In the genomic region with DNA sequence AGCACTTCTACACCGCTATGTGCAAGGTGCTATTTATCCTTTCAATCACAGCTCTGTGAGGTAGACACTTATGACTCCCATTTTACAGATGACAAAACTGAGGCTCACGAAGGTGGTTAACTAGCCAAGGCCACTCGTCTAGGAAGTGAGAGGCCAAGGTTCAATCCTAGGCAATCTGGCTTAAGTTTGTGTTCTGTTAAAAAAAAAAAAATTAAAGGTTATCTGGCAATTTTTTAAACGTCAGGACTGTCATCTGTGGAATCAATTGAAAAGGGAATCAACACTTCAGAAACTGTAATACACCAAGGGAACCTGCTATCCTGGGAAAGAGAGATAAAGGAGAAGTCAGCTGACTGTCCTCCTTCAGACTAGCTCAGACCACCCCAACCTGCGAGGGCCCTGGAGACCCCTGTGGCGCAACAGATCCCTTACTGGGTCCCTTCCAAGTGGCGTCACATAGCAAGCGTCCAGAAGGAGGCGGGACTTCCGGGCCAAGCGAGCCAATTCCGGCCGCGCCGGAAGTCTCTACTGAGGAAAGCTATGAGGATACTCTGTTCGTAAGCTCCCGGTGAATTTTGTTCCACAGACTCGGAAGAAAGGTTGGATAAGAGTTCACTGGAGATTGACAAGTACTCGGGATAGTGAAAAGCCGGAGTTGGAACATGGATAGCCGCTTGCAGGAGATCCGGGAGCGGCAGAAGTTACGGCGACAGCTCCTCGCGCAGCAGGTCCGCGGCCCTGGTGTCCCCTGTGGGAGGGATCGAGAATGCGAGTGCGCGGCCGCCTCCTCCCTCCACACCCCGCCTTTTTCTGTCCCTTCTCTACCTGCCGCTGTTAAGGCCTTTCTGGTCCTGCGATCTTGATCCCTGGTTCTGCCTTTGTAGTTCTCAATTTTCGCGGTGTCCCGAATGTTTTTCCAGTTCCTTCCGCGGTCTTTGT, we compare ENCODE assay signal across 8 cellular contexts. TPM values are rescaled to one million over a fixed set of nuclear protein-coding genes. Genes with fewer than 3 reads are reported as not detected.
A peak's percentile ranks its signal among the peaks of the same experiment; 100 is the strongest.
DNase-seq lines count a peak whose midpoint lies in the region; ATAC-seq and TF ChIP-seq lines count a peak whose summit lies in the region.

METTL14 (plus strand) TSS at position 520 of the 939 bp plus-strand sequence; CDS start at position 663, 143 bp downstream.

- peak within 1 kb of the TSS; percentile 87 for H3K27ac Mint-ChIP-seq in activated CD4-positive, alpha-beta T cell treated with anti-CD3 and anti-CD28 coated beads, Interleukin-2, amount 10 ng/mL, durations not matched to agents 7 days and 5 days
- H3K27ac Mint-ChIP-seq in dendritic cell treated with granulocyte-macrophage colony-stimulating factor and Interleukin-4, amounts not matched to agents 40 ng/mL and 50 ng/mL, for 4 days = peak within 1 kb of the TSS; percentile 90

- POLR2A ChIA-PET in BJ (lab: Charles Lee) = interaction anchor here (0.6 kb wide), 2 partner anchors 91 to 116 kb away, joined by 3 to 5 read pairs; no protein-coding TSS in a partner anchor
- POLR2A ChIA-PET in activated CD4-positive, alpha-beta T cell treated with anti-CD3 and anti-CD28 coated beads, Interleukin-2, amount 10 ng/mL, durations not matched to agents 7 days and 5 days (lab: Charles Lee) = interaction anchor here (0.5 kb wide), 1 partner anchor 13 kb away, joined by 7 read pairs; no protein-coding TSS in a partner anchor

- ATAC-seq in HG03442 (IDR thresholded peaks at IDR 0.05; ENCODE audit: unreplicated experiment) = peak; percentile 99
- peak; percentile 96 for ATAC-seq in left lobe of liver

- no peaks in the 10 kb centered on the region; the same call in 1 of the 2 replicates for H3K36me3 ChIP-seq in BJ (ENCODE audit: control insufficient read depth, insufficient read depth, low read length)

- TF ChIP-seq CTCF in BJ (IDR thresholded peaks at IDR 0.05; ENCODE audit: insufficient read depth, low read depth, low read length) = no peak

- H3K4me3 ChIP-seq in BJ (ENCODE audit: low read depth, low read length) = peak within 1 kb of the TSS; percentile 79

- CTCF ChIA-PET in BJ (lab: Yijun Ruan, JAX) = interaction anchor here (0.7 to 1.2 kb wide), 3 partner anchors 8 to 377 kb away, joined by 3 read pairs; no protein-coding TSS in a partner anchor
- CTCF ChIA-PET in activated CD4-positive, alpha-beta T cell treated with anti-CD3 and anti-CD28 coated beads, Interleukin-2, amount 10 ng/mL, durations not matched to agents 7 days and 5 days (lab: Charles Lee) = interaction anchor here (0.8 kb wide), 1 partner anchor 9 kb away, joined by 7 read pairs; no protein-coding TSS in a partner anchor

- peaks cover 36% of the 10 kb centered on the region for H3K4me1 Mint-ChIP-seq in activated CD4-positive, alpha-beta T cell treated with anti-CD3 and anti-CD28 coated beads, Interleukin-2, amount 10 ng/mL, durations not matched to agents 7 days and 5 days
- no peaks in the 10 kb centered on the region for H3K4me1 Mint-ChIP-seq in dendritic cell treated with granulocyte-macrophage colony-stimulating factor and Interleukin-4, amounts not matched to agents 40 ng/mL and 50 ng/mL, for 4 days (ENCODE audit: low read depth)

- no peaks in the 10 kb centered on the region for H3K9me3 Mint-ChIP-seq in activated CD4-positive, alpha-beta T cell treated with anti-CD3 and anti-CD28 coated beads, Interleukin-2, amount 10 ng/mL, durations not matched to agents 7 days and 5 days
- no peaks in the 10 kb centered on the region for H3K9me3 Mint-ChIP-seq in dendritic cell treated with granulocyte-macrophage colony-stimulating factor and Interleukin-4, amounts not matched to agents 40 ng/mL and 50 ng/mL, for 4 days

- intact Hi-C loops in dendritic cell treated with granulocyte-macrophage colony-stimulating factor and Interleukin-4, amounts not matched to agents 40 ng/mL and 50 ng/mL, for 4 days (cut with micrococcal nuclease) = loop anchor here (1.0 to 5.0 kb wide), 3 partner anchors 94 to 408 kb away; no protein-coding TSS in a partner anchor

- peaks cover 4% of the 10 kb centered on the region for H3K27me3 Mint-ChIP-seq in activated CD4-positive, alpha-beta T cell treated with anti-CD3 and anti-CD28 coated beads, Interleukin-2, amount 10 ng/mL, durations not matched to agents 7 days and 5 days
- peaks cover 2% of the 10 kb centered on the region for H3K27me3 Mint-ChIP-seq in dendritic cell treated with granulocyte-macrophage colony-stimulating factor and Interleukin-4, amounts not matched to agents 40 ng/mL and 50 ng/mL, for 4 days

- no peaks in the 10 kb centered on the region for H3K27me3 ChIP-seq in BJ (ENCODE audit: control insufficient read depth, insufficient read depth, low read length)

- DNase-seq in BJ (ENCODE audit: low read depth) (peak; percentile 56), GM19238 (ENCODE audit: insufficient read length, low spot score) (peak; percentile 68), NCI-H524 (lab: John Stamatoyannopoulos, UW) (peak; percentile 76 to 81), left lobe of liver (ENCODE audit: low spot score) (peak; percentile 93)
- peak; percentile 89 for DNase-seq in activated CD4-positive, alpha-beta T cell treated with anti-CD3 and anti-CD28 coated beads, Interleukin-2, amount 10 ng/mL, durations not matched to agents 7 days and 5 days
- peak; percentile 75 for DNase-seq in stimulated activated CD4-positive, alpha-beta T cell treated with anti-CD3 and anti-CD28 coated beads, Interleukin-2, amount 100 ng/mL, for 4 hours (ENCODE audit: low read depth)

- peak within 1 kb of the TSS; percentile 86 for H3K4me3 Mint-ChIP-seq in activated CD4-positive, alpha-beta T cell treated with anti-CD3 and anti-CD28 coated beads, Interleukin-2, amount 10 ng/mL, durations not matched to agents 7 days and 5 days
- H3K4me3 Mint-ChIP-seq in dendritic cell treated with granulocyte-macrophage colony-stimulating factor and Interleukin-4, amounts not matched to agents 40 ng/mL and 50 ng/mL, for 4 days = peak within 1 kb of the TSS; percentile 96

- H3K36me3 Mint-ChIP-seq in activated CD4-positive, alpha-beta T cell treated with anti-CD3 and anti-CD28 coated beads, Interleukin-2, amount 10 ng/mL, durations not matched to agents 7 days and 5 days (ENCODE audit: low read depth) = peaks cover 9% of the 10 kb centered on the region
- H3K36me3 Mint-ChIP-seq in dendritic cell treated with granulocyte-macrophage colony-stimulating factor and Interleukin-4, amounts not matched to agents 40 ng/mL and 50 ng/mL, for 4 days (ENCODE audit: low read depth) = peaks cover 34% of the 10 kb centered on the region

RNA-seq across cellular contexts. Expression of gene METTL14, which starts in this region (rescaled TPM):
- polyA plus RNA-seq in BJ (2011; rRNA removed) = 10.2 and 23.4 TPM in 2 replicates
- polyA minus RNA-seq in BJ (2011; rRNA and poly(A)+ RNA removed) = 6.0 and 6.4 TPM in 2 replicates
- 10 to 100 TPM; 46.1 to 48.3 TPM for total RNA-seq in activated CD4-positive, alpha-beta T cell treated with anti-CD3 and anti-CD28 coated beads, Interleukin-2, amount 10 ng/mL, durations not matched to agents 7 days and 5 days
- 23.1 TPM for total RNA-seq in left lobe of liver

Comparison
In these comparisons a context has a peak if more than half of its experiments do, and no peak if none do; other contexts are left out.
1. Peak in every context shown above with its lines: DNase-seq, ATAC-seq and H3K4me3 ChIP-seq.